ENCODE assay signal across 7 cellular contexts in the genomic region with DNA sequence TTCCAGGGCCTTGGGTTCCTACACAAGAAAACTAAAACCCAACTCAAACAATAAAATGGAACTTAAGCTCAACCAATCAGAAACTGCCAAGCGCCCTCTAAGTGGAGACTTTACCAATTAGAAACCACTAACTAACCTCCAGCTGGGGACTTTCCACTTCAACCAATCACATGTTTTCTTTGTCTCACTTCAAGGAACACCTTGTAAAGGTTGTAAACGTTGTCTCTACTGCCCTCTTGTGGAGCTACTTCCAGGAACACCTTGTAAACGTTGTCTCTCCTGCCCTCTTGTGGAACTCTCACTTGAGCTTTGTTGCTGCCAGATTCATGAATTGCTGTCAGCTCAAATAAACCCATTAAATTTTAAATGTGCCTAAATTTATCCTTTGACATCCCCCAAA. TPM values are rescaled to one million over a fixed set of nuclear protein-coding genes. Genes with fewer than 3 reads are reported as not detected.
A peak's percentile ranks its signal among the peaks of the same experiment; 100 is the strongest.
DNase-seq lines count a peak whose midpoint lies in the region; ATAC-seq, FAIRE-seq and TF ChIP-seq lines count a peak whose summit lies in the region.
"Not testable (repeated sequence)": the region's sequence is repeated elsewhere in the genome, so short reads cannot be mapped to it uniquely, and the experiment has no call there.

No MANE protein-coding gene starts in this region.

- intact Hi-C loops in Panc1 (cut with micrococcal nuclease; ENCODE audit: unreplicated experiment); body of pancreas (cut with DNase I); left lung (cut with DNase I); natural killer cell (cut with micrococcal nuclease): not testable (repeated sequence)

- H3K27me3 ChIP-seq in Panc1 (ENCODE audit: control insufficient read depth, insufficient read depth, low read length); body of pancreas; foreskin keratinocyte; left lung: not testable (repeated sequence)

- not testable (repeated sequence) for H3K4me1 ChIP-seq in Panc1 (ENCODE audit: control insufficient read depth, insufficient read depth, low read length); body of pancreas; foreskin keratinocyte; left lung

- not testable (repeated sequence) for H3K27ac ChIP-seq in Panc1 (ENCODE audit: low read length); body of pancreas; foreskin keratinocyte; left lung

- H3K36me3 Mint-ChIP-seq in activated CD8-positive, alpha-beta T cell treated with anti-CD3 and anti-CD28 coated beads, Interleukin-2, amount 10 ng/mL, durations not matched to agents 7 days and 5 days (ENCODE audit: low read depth); natural killer cell: not testable (repeated sequence)

- WGBS in body of pancreas, 2 donors = 89% methylated on average over 1 of the region's 3 CpGs; no CpG with 5 or more reads in 1 of the 2 donors

- in situ Hi-C loops in Panc1 (cut with HindIII; ENCODE audit: low pct_unique_long_range_greater_than_20kb, low sequenced_read_pairs) = not testable (repeated sequence)

- TF ChIP-seq CTCF in Panc1 (IDR thresholded peaks at IDR 0.05); body of pancreas (IDR thresholded peaks at IDR 0.05); foreskin keratinocyte (conservative IDR thresholded peaks at IDR 0.05); left lung (IDR thresholded peaks at IDR 0.05); natural killer cell (IDR thresholded peaks at IDR 0.05): not testable (repeated sequence)

- H3K4me3 ChIP-seq in Panc1 (ENCODE audit: low read depth in 2 of 2, low read length in 2 of 2); body of pancreas; left lung: not testable (repeated sequence)

- POLR2A ChIA-PET in Panc1 (lab: Charles Lee); activated CD8-positive, alpha-beta T cell treated with anti-CD3 and anti-CD28 coated beads, Interleukin-2, amount 10 ng/mL, durations not matched to agents 7 days and 5 days (lab: Charles Lee): not testable (repeated sequence)

- H3K36me3 ChIP-seq in Panc1 (ENCODE audit: control insufficient read depth, insufficient read depth, low read length); body of pancreas (replicated peaks in 1 of 2; ENCODE audit: insufficient read depth in 1 of 2, low read depth in 2 of 2); left lung: not testable (repeated sequence)

- H3K27me3 Mint-ChIP-seq in activated CD8-positive, alpha-beta T cell treated with anti-CD3 and anti-CD28 coated beads, Interleukin-2, amount 10 ng/mL, durations not matched to agents 7 days and 5 days (ENCODE audit: low read depth); natural killer cell (ENCODE audit: low read depth in 2 of 2): not testable (repeated sequence)

- TF ChIP-seq POLR2A in body of pancreas (IDR thresholded peaks at IDR 0.05) = not testable (repeated sequence)

- not testable (repeated sequence) for H3K4me1 Mint-ChIP-seq in activated CD8-positive, alpha-beta T cell treated with anti-CD3 and anti-CD28 coated beads, Interleukin-2, amount 10 ng/mL, durations not matched to agents 7 days and 5 days (ENCODE audit: low read depth); natural killer cell

- ATAC-seq in Panc1 = peak; percentile 89
- peak; percentile 68 for ATAC-seq in activated CD8-positive, alpha-beta T cell treated with anti-CD3 and anti-CD28 coated beads, Interleukin-2, amount 10 ng/mL, durations not matched to agents 7 days and 5 days
- ATAC-seq in body of pancreas = peak; percentile 70
- peak; percentile 78 for ATAC-seq in foreskin keratinocyte
- peak; percentile 64 for ATAC-seq in left lung
- ATAC-seq in natural killer cell = peak; percentile 85 to 98 (median 91)

- not testable (repeated sequence) for H3K9me3 Mint-ChIP-seq in activated CD8-positive, alpha-beta T cell treated with anti-CD3 and anti-CD28 coated beads, Interleukin-2, amount 10 ng/mL, durations not matched to agents 7 days and 5 days (ENCODE audit: insufficient read depth); natural killer cell

- H3K4me3 Mint-ChIP-seq in activated CD8-positive, alpha-beta T cell treated with anti-CD3 and anti-CD28 coated beads, Interleukin-2, amount 10 ng/mL, durations not matched to agents 7 days and 5 days; natural killer cell: not testable (repeated sequence)

- CTCF ChIA-PET in Panc1 (lab: Charles Lee); activated CD8-positive, alpha-beta T cell treated with anti-CD3 and anti-CD28 coated beads, Interleukin-2, amount 10 ng/mL, durations not matched to agents 7 days and 5 days (lab: Charles Lee): not testable (repeated sequence)

- not testable (repeated sequence) for H3K27ac Mint-ChIP-seq in activated CD8-positive, alpha-beta T cell treated with anti-CD3 and anti-CD28 coated beads, Interleukin-2, amount 10 ng/mL, durations not matched to agents 7 days and 5 days; natural killer cell

- not testable (repeated sequence) for DNase-seq in GM18507 (ENCODE audit: extremely low spot score, insufficient read length, low read depth); Panc1 (ENCODE audit: low read depth, low spot score); activated CD8-positive, alpha-beta T cell treated with anti-CD3 and anti-CD28 coated beads, Interleukin-2, amount 10 ng/mL, durations not matched to agents 7 days and 5 days; body of pancreas; foreskin keratinocyte; left lung; natural killer cell

- not testable (repeated sequence) for H3K9me3 ChIP-seq in Panc1 (ENCODE audit: control insufficient read depth, insufficient read depth, low read depth, low read length); body of pancreas; left lung

- FAIRE-seq in GM18507 (lab: Jason Lieb, UNC) = peak; percentile 89

- not testable (repeated sequence) for BruUV-seq in Panc1 (replicated peaks; lab: Mats Ljungman, UMichigan)

RNA-seq across cellular contexts. Expression of a gene that starts 54.2 kb away (rescaled TPM):
- total RNA-seq in Panc1 (2021; ENCODE audit: unreplicated experiment) (79.0 TPM), body of pancreas (10 to 100 TPM; 14.5 to 23.9 TPM), foreskin keratinocyte (24.5 and 28.4 TPM in 2 replicates), left lung (10 to 100 TPM; 19.6 to 26.4 TPM), natural killer cell (10 to 100 TPM; 24.7 to 44.1 (median 25.9) TPM)
- polyA plus RNA-seq in Panc1 (2012; ENCODE audit: insufficient read length) = 37.5 TPM
- 10 to 100 TPM; 28.5 to 36.9 TPM for total RNA-seq in activated CD8-positive, alpha-beta T cell treated with anti-CD3 and anti-CD28 coated beads, Interleukin-2, amount 10 ng/mL, durations not matched to agents 7 days and 5 days
- 10.5 and 11.2 TPM in 2 replicates for polyA plus RNA-seq in foreskin keratinocyte
